In the genomic region with DNA sequence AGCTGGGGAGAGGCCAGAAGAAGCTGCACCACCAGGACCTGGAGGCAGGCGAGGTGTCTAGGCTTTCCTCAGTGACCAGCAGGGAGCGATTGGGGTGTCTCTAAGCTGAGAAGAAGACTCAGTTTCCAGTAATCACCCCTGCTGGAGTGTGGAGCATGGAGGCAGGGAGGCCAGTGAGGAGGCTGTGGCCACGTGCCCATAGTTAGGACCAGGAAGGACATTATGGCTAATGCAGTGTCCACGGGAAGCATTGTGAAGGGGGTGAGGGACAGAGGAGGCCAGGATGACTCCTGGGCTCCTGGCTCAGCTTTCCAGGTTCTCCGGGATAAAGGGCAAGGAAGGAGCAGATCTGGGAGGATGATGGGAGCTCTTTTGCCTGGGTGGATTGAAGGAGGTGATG, we compare ENCODE assay signal across 2 cellular contexts.
TF ChIP-seq lines count a peak whose summit lies in the region.

No MANE protein-coding gene starts in this region.

TF ChIP-seq in A549, 52 proteins besides CTCF, POLR2A, EP300 and RAD21:
- TF ChIP-seq FOXS1 (CRISPR knock-in tag; IDR thresholded peaks at IDR 0.05) (no peak), MAFK (IDR thresholded peaks at IDR 0.05; ENCODE audit: partially characterized antibody) (no peak), SMC3 (IDR thresholded peaks at IDR 0.05) (no peak), RARB (CRISPR knock-in tag; IDR thresholded peaks at IDR 0.05) (no peak), CBX2 (IDR thresholded peaks at IDR 0.05; ENCODE audit: borderline replicate concordance, low read depth) (no peak)

TF ChIP-seq in GM23338, 12 proteins besides CTCF, POLR2A, EP300 and RAD21:
- TF ChIP-seq ZNF331 (CRISPR knock-in tag; IDR thresholded peaks at IDR 0.05; ENCODE audit: low read depth) (no peak), NANOG (IDR thresholded peaks at IDR 0.05; ENCODE audit: borderline replicate concordance) (no peak), EZH2phosphoT487 (IDR thresholded peaks at IDR 0.05; ENCODE audit: unreplicated experiment) (no peak), ZNF114 (CRISPR knock-in tag; IDR thresholded peaks at IDR 0.05) (no peak)
- TF ChIP-seq, protein P1, sequence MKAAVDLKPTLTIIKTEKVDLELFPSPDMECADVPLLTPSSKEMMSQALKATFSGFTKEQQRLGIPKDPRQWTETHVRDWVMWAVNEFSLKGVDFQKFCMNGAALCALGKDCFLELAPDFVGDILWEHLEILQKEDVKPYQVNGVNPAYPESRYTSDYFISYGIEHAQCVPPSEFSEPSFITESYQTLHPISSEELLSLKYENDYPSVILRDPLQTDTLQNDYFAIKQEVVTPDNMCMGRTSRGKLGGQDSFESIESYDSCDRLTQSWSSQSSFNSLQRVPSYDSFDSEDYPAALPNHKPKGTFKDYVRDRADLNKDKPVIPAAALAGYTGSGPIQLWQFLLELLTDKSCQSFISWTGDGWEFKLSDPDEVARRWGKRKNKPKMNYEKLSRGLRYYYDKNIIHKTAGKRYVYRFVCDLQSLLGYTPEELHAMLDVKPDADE (IDR thresholded peaks at IDR 0.05): no peak
